Comparison of ENCODE assay signal across 8 cellular contexts in the genomic region with DNA sequence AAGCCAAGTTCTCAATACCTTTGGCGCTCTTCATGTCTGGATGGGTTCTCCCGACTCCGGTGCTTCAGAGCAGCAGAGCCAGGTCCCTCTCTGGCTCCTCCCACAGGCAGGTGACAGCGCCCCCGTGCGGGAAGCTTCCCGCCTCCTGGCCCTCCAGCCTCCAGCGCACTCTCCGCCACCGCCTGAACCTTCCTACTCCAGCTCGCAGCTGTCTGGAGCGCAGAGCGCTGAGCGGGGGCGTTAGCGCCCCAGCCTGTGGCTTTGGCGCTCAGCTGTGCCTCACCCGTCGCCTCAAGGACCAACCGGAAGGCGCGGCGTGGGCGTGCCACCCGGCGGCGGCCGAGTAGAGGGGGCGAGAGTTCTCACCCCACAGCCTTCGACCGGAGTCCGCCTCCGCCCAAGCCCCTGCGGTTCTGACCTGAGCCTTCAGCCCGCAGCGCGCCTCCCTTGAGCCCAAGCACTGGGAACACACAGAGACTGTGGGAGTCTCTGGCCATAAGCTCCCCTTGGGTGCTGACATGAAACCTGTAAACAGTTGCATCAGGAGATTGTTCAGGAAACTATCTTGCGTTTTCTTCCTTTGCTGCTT. TPM values are rescaled to one million over a fixed set of nuclear protein-coding genes. Genes with fewer than 3 reads are reported as not detected.
DNase-seq lines count a peak whose midpoint lies in the region; ATAC-seq and TF ChIP-seq lines count a peak whose summit lies in the region.

A gene with protein sequence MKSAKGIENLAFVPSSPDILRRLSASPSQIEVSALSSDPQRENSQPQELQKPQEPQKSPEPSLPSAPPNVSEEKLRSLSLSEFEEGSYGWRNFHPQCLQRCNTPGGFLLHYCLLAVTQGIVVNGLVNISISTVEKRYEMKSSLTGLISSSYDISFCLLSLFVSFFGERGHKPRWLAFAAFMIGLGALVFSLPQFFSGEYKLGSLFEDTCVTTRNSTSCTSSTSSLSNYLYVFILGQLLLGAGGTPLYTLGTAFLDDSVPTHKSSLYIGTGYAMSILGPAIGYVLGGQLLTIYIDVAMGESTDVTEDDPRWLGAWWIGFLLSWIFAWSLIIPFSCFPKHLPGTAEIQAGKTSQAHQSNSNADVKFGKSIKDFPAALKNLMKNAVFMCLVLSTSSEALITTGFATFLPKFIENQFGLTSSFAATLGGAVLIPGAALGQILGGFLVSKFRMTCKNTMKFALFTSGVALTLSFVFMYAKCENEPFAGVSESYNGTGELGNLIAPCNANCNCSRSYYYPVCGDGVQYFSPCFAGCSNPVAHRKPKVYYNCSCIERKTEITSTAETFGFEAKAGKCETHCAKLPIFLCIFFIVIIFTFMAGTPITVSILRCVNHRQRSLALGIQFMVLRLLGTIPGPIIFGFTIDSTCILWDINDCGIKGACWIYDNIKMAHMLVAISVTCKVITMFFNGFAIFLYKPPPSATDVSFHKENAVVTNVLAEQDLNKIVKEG (minus strand): TSS at position 56 of the 589 bp plus-strand sequence. CDS start 22 bp downstream, at position 34.

- H3K4me2 ChIP-seq in osteoblast (ENCODE audit: insufficient read depth, low read length) = peak within 1 kb of the TSS; percentile 68

- peaks cover 8% of the 10 kb centered on the region for H3K27me3 ChIP-seq in HUES48 (ENCODE audit: control insufficient read depth, insufficient read depth, low read length)
- no peaks in the 10 kb centered on the region for H3K27me3 ChIP-seq in osteoblast (ENCODE audit: insufficient read depth, low read length)

- peak; percentile 15 for TF ChIP-seq CTCF in osteoblast (IDR thresholded peaks at IDR 0.05; ENCODE audit: extremely low read depth, low read depth, low read length)

- peak within 1 kb of the TSS; percentile 74 for H3K4me3 ChIP-seq in HUES48 (ENCODE audit: low read depth, low read length)
- peak within 1 kb of the TSS; percentile 58 for H3K4me3 ChIP-seq in osteoblast (ENCODE audit: insufficient read depth, low read length)

- H3K36me3 ChIP-seq in HUES48 (ENCODE audit: control insufficient read depth, insufficient read depth, low read length) (no peaks in the 10 kb centered on the region), osteoblast (ENCODE audit: insufficient read depth, low read length) (no peaks in the 10 kb centered on the region)

- H3K27ac ChIP-seq in HUES48 (ENCODE audit: low read depth, low read length) (peak within 1 kb of the TSS; percentile 62), osteoblast (ENCODE audit: low read depth, low read length) (no peak within 1 kb of the TSS)

- ATAC-seq in GM21390 (IDR thresholded peaks at IDR 0.05; ENCODE audit: unreplicated experiment) = peak; percentile 96

- H3K9ac ChIP-seq in HUES48 (ENCODE audit: low read depth, low read length) = peak within 1 kb of the TSS; percentile 56; the same call in 1 of the 2 replicates

- H3K79me2 ChIP-seq in osteoblast (ENCODE audit: insufficient read depth, low read length) = no peaks in the 10 kb centered on the region

- intact Hi-C loops in head of caudate nucleus (cut with DNase I) = no loop called here

- H3K9me3 ChIP-seq in HUES48 (ENCODE audit: control insufficient read depth, insufficient read depth, low read length) (no peaks in the 10 kb centered on the region), osteoblast (ENCODE audit: low read depth, low read length) (no peaks in the 10 kb centered on the region)

- peaks cover 14% of the 10 kb centered on the region; the same call in 1 of the 2 replicates for H3K4me1 ChIP-seq in HUES48 (ENCODE audit: control insufficient read depth, insufficient read depth, low read length)
- no peaks in the 10 kb centered on the region for H3K4me1 ChIP-seq in osteoblast (ENCODE audit: insufficient read depth, low read length)

- DNase-seq in DMS114 treated with DMSO at 0.1 percent for 48 hours (lab: John Stamatoyannopoulos, UW; ENCODE audit: unreplicated experiment) = peak; percentile 44
- peak; percentile 37 for DNase-seq in RPMI7951 (ENCODE audit: low read depth)
- DNase-seq in activated naive CD4-positive, alpha-beta T cell (lab: John Stamatoyannopoulos, UW) = peak; percentile 13 to 61 (median 37)
- DNase-seq in head of caudate nucleus = peak; percentile 25 to 90 (median 76)
- DNase-seq in osteoblast (ENCODE audit: insufficient read length, low spot score, missing footprints) = peak; percentile 85
- peak; percentile 62 for DNase-seq in superior temporal gyrus (ENCODE audit: extremely low spot score)

- H4K20me1 ChIP-seq in osteoblast (ENCODE audit: insufficient read depth, low read length) = no peaks in the 10 kb centered on the region

- peak within 1 kb of the TSS; percentile 74 for H2AFZ ChIP-seq in osteoblast (ENCODE audit: low read length)

RNA-seq across cellular contexts. Expression of the gene that starts here (rescaled TPM):
- total RNA-seq in RPMI7951 (2014; rRNA removed; shearing (Covaris generic)) = under 0.01 TPM in 2 replicates
- total RNA-seq in osteoblast = 2.5 and 4.1 TPM in 2 replicates

Comparison
In these comparisons a context has a peak if more than half of its experiments do, and no peak if none do; other contexts are left out.
1. Peak in DNase-seq in RPMI7951; RNA of the gene not detected or under 1 TPM.